In genomic region chr3:15795563-15796308, GRCh38 we compare ENCODE assay signal across 7 cellular contexts. TPM values are rescaled to one million over a fixed set of nuclear protein-coding genes. Genes with fewer than 3 reads are reported as not detected.
DNase-seq lines count a peak whose midpoint lies in the region; ATAC-seq and TF ChIP-seq lines count a peak whose summit lies in the region.

No MANE protein-coding gene starts in this region.

- H3K4me3 ChIP-seq in Karpas-422 (ENCODE audit: low read length) (peak overlapping the region; percentile 64), ascending aorta (peak overlapping the region; percentile 43 to 54)

- peak overlapping the region; percentile 68 for H3K9ac ChIP-seq in Karpas-422 (ENCODE audit: low read length)

- H3K4me1 ChIP-seq in Karpas-422 (ENCODE audit: low read length) (peaks cover 66% of the 10 kb centered on the region), ascending aorta (peaks cover 6 to 7% of the 10 kb centered on the region in 2 donors)

- H2AFZ ChIP-seq in Karpas-422 (ENCODE audit: low read length), result no peak overlapping the region

- H3K4me2 ChIP-seq in Karpas-422 (ENCODE audit: low read depth, low read length, poor library complexity, severe bottlenecking), result peak overlapping the region; percentile 93

- H3K36me3 ChIP-seq in Karpas-422 (ENCODE audit: insufficient read depth, low read length) (peaks cover 27% of the 10 kb centered on the region), ascending aorta (no peaks in the 10 kb centered on the region)

- DNase-seq in Karpas-422 (peak; percentile 93), ascending aorta (ENCODE audit: low spot score in 2 of 2) (no peak), lung microvascular endothelial cell (ENCODE audit: low read depth in 2 of 2) (peak; percentile 63 to 66), NCI-H2107 treated with DMSO at 0.1 percent for 48 hours (lab: John Stamatoyannopoulos, UW; ENCODE audit: unreplicated experiment) (no peak), DMS79 treated with DMSO at 0.1 percent for 48 hours (lab: John Stamatoyannopoulos, UW) (no peak)

- H3K27ac ChIP-seq in Karpas-422 (ENCODE audit: low read length), result peak overlapping the region; percentile 95
- peak overlapping the region; percentile 73 to 76 for H3K27ac ChIP-seq in ascending aorta

- no peaks in the 10 kb centered on the region for H3K9me2 ChIP-seq in Karpas-422 (replicated peaks; ENCODE audit: insufficient read depth, low read length)

- peaks cover 99% of the 10 kb centered on the region for H3K79me2 ChIP-seq in Karpas-422 (ENCODE audit: low read length)

- TF ChIP-seq CTCF in ascending aorta (IDR thresholded peaks at IDR 0.05), result no peak

- no peaks in the 10 kb centered on the region for H3K9me3 ChIP-seq in Karpas-422 (ENCODE audit: low read length)
- H3K9me3 ChIP-seq in ascending aorta, result no peaks in the 10 kb centered on the region

- H3K27me3 ChIP-seq in Karpas-422 (ENCODE audit: low read length), result no peaks in the 10 kb centered on the region
- no peaks in the 10 kb centered on the region for H3K27me3 ChIP-seq in ascending aorta

- ATAC-seq in GM19043 (IDR thresholded peaks at IDR 0.05; ENCODE audit: low read depth, unreplicated experiment) (peak; percentile 47), HG02973 (IDR thresholded peaks at IDR 0.05; ENCODE audit: unreplicated experiment) (no peak)

- intact Hi-C loops in ascending aorta (cut with DNase I), result loop anchor here (2.0 kb wide), 1 partner anchor 27 kb away; no protein-coding TSS in a partner anchor

- no peaks in the 10 kb centered on the region for H4K20me1 ChIP-seq in Karpas-422 (ENCODE audit: insufficient read depth, low read depth, low read length)

RNA-seq across cellular contexts. Expression of gene ANKRD28, which starts 2.0 kb away (rescaled TPM):
- total RNA-seq in Karpas-422 (2014; rRNA removed; shearing (Covaris generic); ENCODE audit: low replicate concordance), result 70.3 and 113 TPM in 2 replicates
- total RNA-seq in ascending aorta (19.7 TPM), lung microvascular endothelial cell (40.3 and 72.4 TPM in 2 replicates)

Comparison
In these comparisons a context has a peak if more than half of its experiments do, and no peak if none do; other contexts are left out.
1. DNase-seq: peak in Karpas-422 (single experiment) and lung microvascular endothelial cell (2 of 2); none in ascending aorta (0 of 2), NCI-H2107 treated with DMSO at 0.1 percent for 48 hours (single experiment) and DMS79 treated with DMSO at 0.1 percent for 48 hours (single experiment).